10 cellular contexts compared by ENCODE assay signal in genomic region chr5:143004361-143004802, GRCh38.
A peak's percentile ranks its signal among the peaks of the same experiment; 100 is the strongest.
DNase-seq lines count a peak whose midpoint lies in the region; ATAC-seq and TF ChIP-seq lines count a peak whose summit lies in the region.
"Had no signal": no experiment of that assay in that cellular context is flagged by ENCODE, and none has a peak within 500 bp of the region (broad histone marks: within the 10 kb centered on the region; RNA-seq: fewer than 3 reads in every experiment).

No MANE protein-coding gene starts in this region.

- H4K8ac ChIP-seq in trophoblast cell (ENCODE audit: low read depth, low read length): no peak overlapping the region

- DNase-seq in DND-41 (no peak), endothelial cell (ENCODE audit: low spot score) (no peak), head of caudate nucleus (no peak), GM13976 (ENCODE audit: low spot score) (no peak), trophoblast cell (no peak)
- no peak for DNase-seq in stimulated activated CD4-positive, alpha-beta T cell treated with anti-CD3 and anti-CD28 coated beads, Interleukin-1b, Interleukin-23, amount 100 ng/mL, for 48 hours
- DNase-seq: NCI-H774 had no signal

- H3K79me2 ChIP-seq in DND-41 (ENCODE audit: insufficient read depth, low read length) (peaks cover 2% of the 10 kb centered on the region; the same call in 1 of the 2 replicates), trophoblast cell (ENCODE audit: control insufficient read depth, insufficient read depth, low read length, poor library complexity) (no peaks in the 10 kb centered on the region)

- H3K4me1 ChIP-seq in DND-41 (ENCODE audit: insufficient read depth, low read length) (peaks cover 41% of the 10 kb centered on the region), trophoblast cell (ENCODE audit: control insufficient read depth in 1 of 2, insufficient read depth in 2 of 2, low read length in 2 of 2) (no peaks in the 10 kb centered on the region)

- peaks cover 40% of the 10 kb centered on the region for H3K4me1 Mint-ChIP-seq in endothelial cell (ENCODE audit: unreplicated experiment)

- no peak overlapping the region for H3K14ac ChIP-seq in trophoblast cell (ENCODE audit: low read length)

- no peak overlapping the region for H3K4ac ChIP-seq in trophoblast cell (ENCODE audit: low read depth, low read length)

- no peak overlapping the region for H3K23ac ChIP-seq in trophoblast cell (ENCODE audit: low read length)

- H3K36me3 ChIP-seq in DND-41 (ENCODE audit: insufficient read depth, low read length) (no peaks in the 10 kb centered on the region), trophoblast cell (ENCODE audit: control insufficient read depth in 1 of 2, insufficient read depth in 2 of 2, low read length in 2 of 2) (no peaks in the 10 kb centered on the region)

- H3K4me2 ChIP-seq in DND-41 (ENCODE audit: insufficient read depth, low read length): no peak overlapping the region
- H3K4me2 ChIP-seq in trophoblast cell (ENCODE audit: low read length): no peak overlapping the region

- no peak overlapping the region for H2BK5ac ChIP-seq in trophoblast cell (ENCODE audit: low read depth, low read length, poor library complexity)

- no peaks in the 10 kb centered on the region for H3K9me3 ChIP-seq in DND-41 (ENCODE audit: insufficient read depth, low read length, severe bottlenecking)
- no peaks in the 10 kb centered on the region for H3K9me3 ChIP-seq in trophoblast cell (ENCODE audit: insufficient read depth, low read depth, low read length)

- no peaks in the 10 kb centered on the region for H3K27me3 ChIP-seq in DND-41 (ENCODE audit: insufficient read depth, low read length, poor library complexity)
- H3K27me3 ChIP-seq in trophoblast cell (ENCODE audit: insufficient read depth, low read length): no peaks in the 10 kb centered on the region

- intact Hi-C loops in head of caudate nucleus (cut with DNase I): loop anchor here (10.0 kb wide), 1 partner anchor 400 kb away; the partner anchor contains the start of gene NR3C1

- no peak for ATAC-seq in DND-41 (ENCODE audit: insufficient read depth, low read depth)
- ATAC-seq in GM19452 (IDR thresholded peaks at IDR 0.05; ENCODE audit: unreplicated experiment): peak; percentile 25
- ATAC-seq in HG03432 (IDR thresholded peaks at IDR 0.05; ENCODE audit: unreplicated experiment): peak; percentile 43

- no peak overlapping the region for H3K18ac ChIP-seq in trophoblast cell (ENCODE audit: low read length)

- peaks cover 9% of the 10 kb centered on the region for H3K36me3 Mint-ChIP-seq in endothelial cell (ENCODE audit: low read depth, unreplicated experiment)
- H3K36me3 Mint-ChIP-seq: brain had no signal

- WGBS in trophoblast cell (ENCODE audit: extremely low coverage, insufficient coverage, insufficient read length): no CpG with 5 or more reads among the region's 3 CpGs

- no peaks in the 10 kb centered on the region for H4K20me1 ChIP-seq in DND-41 (ENCODE audit: insufficient read depth, low read length)

- H2BK12ac ChIP-seq in trophoblast cell (ENCODE audit: low read length): no peak overlapping the region

- H2AK5ac ChIP-seq in trophoblast cell (ENCODE audit: low read length): no peak overlapping the region

- no peak overlapping the region for H4K12ac ChIP-seq in trophoblast cell (ENCODE audit: low read depth, low read length)

- H4K91ac ChIP-seq in trophoblast cell (ENCODE audit: low read depth, low read length): no peak overlapping the region

- in situ Hi-C loops in GM13976 (cut with MboI; ENCODE audit: low sequenced_read_pairs, unreplicated experiment): loop anchor here (10.0 to 25.0 kb wide), 2 partner anchors 390 to 808 kb away; partner anchors contain the start of gene HMHB1

- peak overlapping the region; percentile 30 for H3K27ac Mint-ChIP-seq in endothelial cell (ENCODE audit: unreplicated experiment)
- H3K27ac Mint-ChIP-seq: brain had no signal

- TF ChIP-seq CTCF in DND-41 (IDR thresholded peaks at IDR 0.05; ENCODE audit: borderline replicate concordance, extremely low read depth, low read length, poor library complexity, severe bottlenecking) (no peak), endothelial cell (IDR thresholded peaks at IDR 0.05; ENCODE audit: unreplicated experiment) (no peak), GM13976 (IDR thresholded peaks at IDR 0.05; ENCODE audit: borderline replicate concordance, control extremely low read depth, extremely low read depth, insufficient read depth, missing control alignments) (no peak)

- H3K4me3 Mint-ChIP-seq in endothelial cell (ENCODE audit: unreplicated experiment): no peak overlapping the region
- H3K4me3 Mint-ChIP-seq: brain had no signal

- no peak overlapping the region for H2AFZ ChIP-seq in DND-41 (ENCODE audit: low read depth, low read length)
- no peak overlapping the region for H2AFZ ChIP-seq in trophoblast cell (ENCODE audit: insufficient read depth, low read length, poor library complexity)

- H3K27me3 Mint-ChIP-seq in endothelial cell (ENCODE audit: unreplicated experiment): peaks cover 6% of the 10 kb centered on the region

- H3K27ac ChIP-seq in DND-41 (ENCODE audit: low read length): peak overlapping the region; percentile 95
- no peak overlapping the region for H3K27ac ChIP-seq in trophoblast cell (ENCODE audit: low read depth, low read length)

- H2BK120ac ChIP-seq in trophoblast cell (ENCODE audit: insufficient read depth, low read length, poor library complexity): no peak overlapping the region

- H3K9me3 Mint-ChIP-seq in endothelial cell (ENCODE audit: unreplicated experiment): no peaks in the 10 kb centered on the region
- H3K9me3 Mint-ChIP-seq: brain had no signal

- H3K79me1 ChIP-seq in trophoblast cell (ENCODE audit: low read length): no peaks in the 10 kb centered on the region

- no peak overlapping the region for H3K9ac ChIP-seq in DND-41 (ENCODE audit: low read depth, low read length)
- H3K9ac ChIP-seq in trophoblast cell (ENCODE audit: low read length): no peak overlapping the region

- H3K4me3 ChIP-seq in DND-41 (ENCODE audit: low read depth in 1 of 2, low read length in 2 of 2) (no peak overlapping the region), trophoblast cell (ENCODE audit: low read depth, low read length) (no peak overlapping the region)
